9 cellular contexts compared by ENCODE assay signal in the genomic region with DNA sequence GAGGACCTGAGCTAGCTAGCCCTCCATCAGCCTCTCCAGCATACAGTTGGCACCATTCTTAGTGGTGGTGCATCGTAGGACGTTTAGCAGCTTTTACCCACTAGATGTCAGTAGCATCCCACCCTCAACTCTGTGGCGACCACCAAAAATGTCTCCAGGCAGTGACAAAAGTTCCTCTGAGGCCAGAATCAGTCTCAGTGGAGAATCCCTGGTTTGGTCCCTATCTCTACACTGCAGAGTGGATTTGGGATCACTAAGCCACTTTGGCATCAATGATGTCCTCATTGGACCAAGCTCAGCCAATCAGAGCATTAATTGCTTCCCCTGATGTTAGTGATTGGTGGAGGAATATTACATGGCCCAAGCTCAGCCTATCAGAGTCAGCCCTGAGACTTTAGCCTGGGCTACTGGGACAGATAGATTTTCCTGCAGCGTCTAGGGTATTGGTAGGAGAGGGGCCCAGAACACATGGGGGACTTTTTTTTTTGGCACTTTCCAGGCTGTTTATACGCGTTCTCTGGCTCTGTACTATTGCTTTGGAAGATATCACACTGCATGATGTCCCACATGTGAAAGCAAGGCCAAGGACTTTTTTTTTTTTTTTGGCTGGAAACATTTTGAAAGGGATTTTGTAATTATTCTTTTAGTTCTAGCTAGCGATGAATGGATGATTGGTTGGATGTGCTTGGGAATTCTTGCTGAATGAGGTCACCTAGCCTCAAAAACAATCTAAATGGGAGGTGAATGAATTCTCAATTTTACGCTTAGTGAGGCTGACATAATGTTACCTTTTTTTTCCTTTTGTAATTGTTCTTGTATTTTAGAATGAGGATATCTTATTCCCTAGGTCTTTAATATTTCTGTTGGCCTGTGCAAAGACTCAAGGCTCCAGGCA. TPM values are rescaled to one million over a fixed set of nuclear protein-coding genes. Genes with fewer than 3 reads are reported as not detected.
A peak's percentile ranks its signal among the peaks of the same experiment; 100 is the strongest.
DNase-seq lines count a peak whose midpoint lies in the region; ATAC-seq and TF ChIP-seq lines count a peak whose summit lies in the region.
"Had no signal": no experiment of that assay in that cellular context is flagged by ENCODE, and none has a peak within 500 bp of the region (broad histone marks: within the 10 kb centered on the region; RNA-seq: fewer than 3 reads in every experiment).

No MANE protein-coding gene starts in this region.

- ATAC-seq in GM18511 (IDR thresholded peaks at IDR 0.05; ENCODE audit: unreplicated experiment) = no peak
- no peak for ATAC-seq in GM18502 (IDR thresholded peaks at IDR 0.05; ENCODE audit: poor library complexity, unreplicated experiment)
- ATAC-seq in HG02759 (IDR thresholded peaks at IDR 0.05; ENCODE audit: unreplicated experiment) = no peak

- H3K4me1 Mint-ChIP-seq in activated naive CD4-positive, alpha-beta T cell treated with anti-CD3 and anti-CD28 coated beads for 36 hours (ENCODE audit: low read depth) = no peaks in the 10 kb centered on the region
- peaks cover 7% of the 10 kb centered on the region for H3K4me1 Mint-ChIP-seq in nephron

- no peaks in the 10 kb centered on the region for H3K4me1 ChIP-seq in PC-9 (replicated peaks; ENCODE audit: insufficient read depth)

- H3K36me3 ChIP-seq in PC-9 (ENCODE audit: low read depth) = no peaks in the 10 kb centered on the region

- no peaks in the 10 kb centered on the region for H3K79me2 ChIP-seq in PC-9 (ENCODE audit: low read depth)

- no peak overlapping the region for H2AFZ ChIP-seq in PC-9

- no peaks in the 10 kb centered on the region for H3K27me3 ChIP-seq in PC-9 (ENCODE audit: insufficient read depth, low read depth)
- H3K27me3 ChIP-seq in dorsolateral prefrontal cortex = no peaks in the 10 kb centered on the region

- H3K4me2 ChIP-seq in PC-9 = no peak overlapping the region

- DNase-seq in activated naive CD4-positive, alpha-beta T cell treated with anti-CD3 and anti-CD28 coated beads for 36 hours = peak; percentile 31
- no peak for DNase-seq in activated naive CD4-positive, alpha-beta T cell (lab: John Stamatoyannopoulos, UW)
- peak in 1 of 2 experiments; percentile 57 for DNase-seq in PC-9
- no peak for DNase-seq in dorsolateral prefrontal cortex

- H3K9me3 Mint-ChIP-seq in activated naive CD4-positive, alpha-beta T cell treated with anti-CD3 and anti-CD28 coated beads for 36 hours = no peaks in the 10 kb centered on the region
- no peaks in the 10 kb centered on the region for H3K9me3 Mint-ChIP-seq in nephron

- intact Hi-C loops in activated naive CD4-positive, alpha-beta T cell treated with anti-CD3 and anti-CD28 coated beads for 36 hours (cut with micrococcal nuclease) = loop anchor here (1.0 kb wide), 1 partner anchor 25 kb away; no protein-coding TSS in a partner anchor
- intact Hi-C loops in PC-9 (cut with micrococcal nuclease; ENCODE audit: unreplicated experiment) (no loop called here), dorsolateral prefrontal cortex (cut with DNase I) (loop anchor here in 1 of 2 donors (10.0 kb wide), 2 partner anchors 263 to 413 kb away; a partner anchor contains a TSS)

- no peak overlapping the region for H3K27ac Mint-ChIP-seq in activated naive CD4-positive, alpha-beta T cell treated with anti-CD3 and anti-CD28 coated beads for 36 hours
- no peak overlapping the region for H3K27ac Mint-ChIP-seq in nephron
- H3K27ac Mint-ChIP-seq: activated naive CD8-positive, alpha-beta T cell had no signal

- no peaks in the 10 kb centered on the region for H3K27me3 Mint-ChIP-seq in activated naive CD4-positive, alpha-beta T cell treated with anti-CD3 and anti-CD28 coated beads for 36 hours (ENCODE audit: low read depth)
- no peaks in the 10 kb centered on the region for H3K27me3 Mint-ChIP-seq in nephron (ENCODE audit: low read depth)
- H3K27me3 Mint-ChIP-seq: activated naive CD8-positive, alpha-beta T cell had no signal

- H3F3A ChIP-seq in PC-9 (ENCODE audit: insufficient read depth, low read depth) = peaks cover 20% of the 10 kb centered on the region

- TF ChIP-seq CTCF in PC-9 (conservative IDR thresholded peaks at IDR 0.05) (peak; percentile 68), dorsolateral prefrontal cortex (IDR thresholded peaks at IDR 0.05 in 54 of 56, conservative IDR thresholded peaks at IDR 0.05 in 2 of 56; ENCODE audit: low read depth in 1 of 56, partially characterized antibody in 56 of 56) (peak in 48 of 56 donors; percentile 11 to 58 (median 36)), nephron (IDR thresholded peaks at IDR 0.05; ENCODE audit: unreplicated experiment in 3 of 3) (peak; percentile 45 to 62 (median 51))

- no peaks in the 10 kb centered on the region for H4K20me1 ChIP-seq in PC-9 (ENCODE audit: insufficient read depth)

- 0 out of 2 replicates have a peak, but pooled peaks cover 3% of the 10 kb centered on the region for H3K9me3 ChIP-seq in PC-9 (ENCODE audit: insufficient read depth, low read depth)

- H3K4me3 ChIP-seq in PC-9 (no peak overlapping the region), dorsolateral prefrontal cortex (no peak overlapping the region)

- no peak overlapping the region for H3K4me3 Mint-ChIP-seq in activated naive CD4-positive, alpha-beta T cell treated with anti-CD3 and anti-CD28 coated beads for 36 hours
- H3K4me3 Mint-ChIP-seq in nephron = no peak overlapping the region
- H3K4me3 Mint-ChIP-seq: activated naive CD8-positive, alpha-beta T cell had no signal

- no peaks in the 10 kb centered on the region for H3K36me3 Mint-ChIP-seq in activated naive CD4-positive, alpha-beta T cell treated with anti-CD3 and anti-CD28 coated beads for 36 hours (ENCODE audit: low read depth)
- H3K36me3 Mint-ChIP-seq in nephron (ENCODE audit: low read depth) = no peaks in the 10 kb centered on the region
- H3K36me3 Mint-ChIP-seq: activated naive CD8-positive, alpha-beta T cell had no signal

- POLR2A ChIA-PET in PC-9 (lab: Charles Lee; ENCODE audit: unreplicated experiment) = no interaction called here

- no peaks in the 10 kb centered on the region for H3K9me2 ChIP-seq in PC-9 (ENCODE audit: insufficient read depth)

- no TSS peak for BruUV-seq in PC-9 (replicated peaks; lab: Mats Ljungman, UMichigan)

- CTCF ChIA-PET in activated naive CD4-positive, alpha-beta T cell treated with anti-CD3 and anti-CD28 coated beads for 36 hours (lab: Charles Lee) = interaction anchor here (0.6 to 1.3 kb wide), 10 partner anchors 9 to 1127 kb away, joined by 3 to 6 read pairs (median 3); no protein-coding TSS in a partner anchor
- CTCF ChIA-PET in PC-9 (lab: Charles Lee) = interaction anchor here (0.6 to 0.7 kb wide), 3 partner anchors 13 to 54 kb away, joined by 3 to 7 read pairs (median 4); no protein-coding TSS in a partner anchor

- H3K27ac ChIP-seq in PC-9 (no peak overlapping the region), dorsolateral prefrontal cortex (no peak overlapping the region)

RNA-seq across cellular contexts. Expression of a gene that starts 7.0 kb away (rescaled TPM):
- total RNA-seq in activated naive CD4-positive, alpha-beta T cell treated with anti-CD3 and anti-CD28 coated beads for 36 hours = not detected
- total RNA-seq in PC-9 (2021) (2.0 and 3.9 TPM in 2 replicates), dorsolateral prefrontal cortex (1 to 10 TPM; 1.2 to 7.2 (median 4.1) TPM)

RNA-seq across cellular contexts. Expression of a gene that starts 19.2 kb away (rescaled TPM):
- not detected for total RNA-seq in activated naive CD4-positive, alpha-beta T cell treated with anti-CD3 and anti-CD28 coated beads for 36 hours
- total RNA-seq in PC-9 (2021) (not detected in 2 replicates), dorsolateral prefrontal cortex (1 to 10 TPM in 19 of 120 experiments, under 1 TPM in 32, not detected in 69; 0.38 to 3.8 (median 0.88) TPM)

RNA-seq across cellular contexts. Expression of a gene that starts 21.6 kb away (rescaled TPM):
- 10 to 100 TPM; 29.3 to 32.1 TPM for total RNA-seq in activated naive CD4-positive, alpha-beta T cell treated with anti-CD3 and anti-CD28 coated beads for 36 hours
- 58.1 and 80.0 TPM in 2 replicates for total RNA-seq in PC-9 (2021)
- 10 to 100 TPM; 11.0 to 32.6 (median 19.8) TPM for total RNA-seq in dorsolateral prefrontal cortex

RNA-seq across cellular contexts. Expression of a gene that starts 28.8 kb away (rescaled TPM):
- total RNA-seq in activated naive CD4-positive, alpha-beta T cell treated with anti-CD3 and anti-CD28 coated beads for 36 hours = 1 to 10 TPM; 1.2 to 1.7 TPM
- total RNA-seq in PC-9 (2021) = 30.8 and 40.2 TPM in 2 replicates
- 10 to 100 TPM; 30.6 to 100.0 (median 53.6) TPM for total RNA-seq in dorsolateral prefrontal cortex

RNA-seq across cellular contexts. Expression of a gene that starts 36.1 kb away (rescaled TPM):
- total RNA-seq in activated naive CD4-positive, alpha-beta T cell treated with anti-CD3 and anti-CD28 coated beads for 36 hours = 100 to 1,000 TPM; 117 to 121 TPM
- total RNA-seq in PC-9 (2021) (2.7 and 3.3 TPM in 2 replicates), dorsolateral prefrontal cortex (100 to 1,000 TPM in 2 of 120 experiments, 10 to 100 TPM in 118; 13.1 to 146 (median 26.7) TPM)
